21 cellular contexts compared by ENCODE assay signal in genomic region chr18:50727721-50728470, GRCh38.
DNase-seq lines count a peak whose midpoint lies in the region; ATAC-seq, FAIRE-seq and TF ChIP-seq lines count a peak whose summit lies in the region.
"Had no signal": no experiment of that assay in that cellular context is flagged by ENCODE, and none has a peak within 500 bp of the region (broad histone marks: within the 10 kb centered on the region; RNA-seq: fewer than 3 reads in every experiment).

No MANE protein-coding gene starts in this region.

- intact Hi-C loops in left ventricle myocardium superior (cut with micrococcal nuclease), result no loop called here

- peak overlapping the region in 4 of 5 experiments; percentile 19 to 91 (median 53) for H3K27ac Mint-ChIP-seq in brain
- H3K27ac Mint-ChIP-seq: activated CD4-positive, alpha-beta memory T cell treated with anti-CD3 and anti-CD28 coated beads, Interleukin-2, amount 10 ng/mL, durations not matched to agents 7 days and 5 days; HFFc6 had no signal

- no peak overlapping the region for H3K27ac ChIP-seq in small intestine (ENCODE audit: low read depth in 1 of 2, low read length in 1 of 2)
- H3K27ac ChIP-seq: epithelial cell of prostate, SK-N-MC, upper lobe of right lung, WERI-Rb-1 had no signal

- no peaks in the 10 kb centered on the region for H3K9me3 Mint-ChIP-seq in brain
- H3K9me3 Mint-ChIP-seq: activated CD4-positive, alpha-beta memory T cell treated with anti-CD3 and anti-CD28 coated beads, Interleukin-2, amount 10 ng/mL, durations not matched to agents 7 days and 5 days; immature natural killer cell had no signal

- peaks cover 35% of the 10 kb centered on the region for H3K36me3 Mint-ChIP-seq in brain
- H3K36me3 Mint-ChIP-seq: immature natural killer cell had no signal

- H3K4me1 Mint-ChIP-seq in brain, result peaks cover 42% of the 10 kb centered on the region
- H3K4me1 Mint-ChIP-seq: activated CD4-positive, alpha-beta memory T cell treated with anti-CD3 and anti-CD28 coated beads, Interleukin-2, amount 10 ng/mL, durations not matched to agents 7 days and 5 days; immature natural killer cell had no signal

- FAIRE-seq in small intestine (lab: Jason Lieb, UNC), result no peak
- FAIRE-seq: bronchial epithelial cell had no signal

- WGBS in small intestine, 3 donors, result 50 to 74% (median 65%) methylated on average over 8 to 10 of the region's 10 CpGs

- H3K27me3 Mint-ChIP-seq in brain, result no peaks in the 10 kb centered on the region
- H3K27me3 Mint-ChIP-seq: activated CD4-positive, alpha-beta memory T cell treated with anti-CD3 and anti-CD28 coated beads, Interleukin-2, amount 10 ng/mL, durations not matched to agents 7 days and 5 days had no signal

- no peaks in the 10 kb centered on the region for H3K27me3 ChIP-seq in small intestine (ENCODE audit: control insufficient read depth in 2 of 2, insufficient read depth in 2 of 2, low read length in 2 of 2)
- H3K27me3 ChIP-seq: upper lobe of right lung had no signal

- no peak for TF ChIP-seq CTCF in brain (conservative IDR thresholded peaks at IDR 0.05)

- no peaks in the 10 kb centered on the region for H3K9me3 ChIP-seq in small intestine (ENCODE audit: control insufficient read depth, low read depth)
- H3K9me3 ChIP-seq: upper lobe of right lung had no signal

- DNase-seq in NCI-H524 (lab: John Stamatoyannopoulos, UW), result peak; percentile 17 to 64
- no peak for DNase-seq in NCI-H524 treated with DMSO at 0.1 percent for 48 hours (lab: John Stamatoyannopoulos, UW)
- DNase-seq in left ventricle myocardium superior, result peak; percentile 35
- peak; percentile 62 for DNase-seq in small intestine
- no peak for DNase-seq in DMS153 (lab: John Stamatoyannopoulos, UW)
- no peak for DNase-seq in activated CD4-positive, CD25-positive, alpha-beta regulatory T cell treated with anti-CD3 and anti-CD28 coated beads, Interleukin-2, amount 50 U/mL, for 72 hours
- DNase-seq: 8988T; activated CD4-positive, alpha-beta memory T cell treated with anti-CD3 and anti-CD28 coated beads, Interleukin-2, amount 10 ng/mL, durations not matched to agents 7 days and 5 days; activated naive CD4-positive, alpha-beta T cell; foreskin fibroblast; HFFc6; immature natural killer cell; MV-4-11; NCI-H2029 treated with DMSO at 0.1 percent for 48 hours; upper lobe of right lung; WERI-Rb-1 had no signal

- H3K4me3 ChIP-seq in small intestine (ENCODE audit: low read depth in 1 of 2, low read length in 2 of 2), result no peak overlapping the region
- H3K4me3 ChIP-seq: SK-N-MC, upper lobe of right lung had no signal

- no peaks in the 10 kb centered on the region for H3K36me3 ChIP-seq in small intestine (ENCODE audit: control insufficient read depth in 2 of 2, insufficient read depth in 2 of 2, low read length in 2 of 2)
- H3K36me3 ChIP-seq: upper lobe of right lung had no signal

- no peak overlapping the region for H3K4me3 Mint-ChIP-seq in brain
- H3K4me3 Mint-ChIP-seq: activated CD4-positive, alpha-beta memory T cell treated with anti-CD3 and anti-CD28 coated beads, Interleukin-2, amount 10 ng/mL, durations not matched to agents 7 days and 5 days; HFFc6; immature natural killer cell had no signal

- H3K4me1 ChIP-seq in small intestine (ENCODE audit: control insufficient read depth in 2 of 2, insufficient read depth in 1 of 2, low read depth in 1 of 2, low read length in 1 of 2), result peaks cover 0 to 6% of the 10 kb centered on the region in 2 donors
- H3K4me1 ChIP-seq: upper lobe of right lung had no signal

- ATAC-seq in left ventricle myocardium superior, result peak; percentile 70
- no peak for ATAC-seq in HG03095 (IDR thresholded peaks at IDR 0.05; ENCODE audit: unreplicated experiment)
- ATAC-seq: upper lobe of right lung had no signal

Comparison
In these comparisons a context has a peak if more than half of its experiments do, and no peak if none do; other contexts are left out.
1. DNase-seq: peak in NCI-H524 (2 of 2), left ventricle myocardium superior (single experiment) and small intestine (single experiment); none in NCI-H524 treated with DMSO at 0.1 percent for 48 hours (single experiment), DMS153 (single experiment) and activated CD4-positive, CD25-positive, alpha-beta regulatory T cell treated with anti-CD3 and anti-CD28 coated beads, Interleukin-2, amount 50 U/mL, for 72 hours (single experiment).